ENCODE assay signal across 15 cellular contexts in the genomic region with DNA sequence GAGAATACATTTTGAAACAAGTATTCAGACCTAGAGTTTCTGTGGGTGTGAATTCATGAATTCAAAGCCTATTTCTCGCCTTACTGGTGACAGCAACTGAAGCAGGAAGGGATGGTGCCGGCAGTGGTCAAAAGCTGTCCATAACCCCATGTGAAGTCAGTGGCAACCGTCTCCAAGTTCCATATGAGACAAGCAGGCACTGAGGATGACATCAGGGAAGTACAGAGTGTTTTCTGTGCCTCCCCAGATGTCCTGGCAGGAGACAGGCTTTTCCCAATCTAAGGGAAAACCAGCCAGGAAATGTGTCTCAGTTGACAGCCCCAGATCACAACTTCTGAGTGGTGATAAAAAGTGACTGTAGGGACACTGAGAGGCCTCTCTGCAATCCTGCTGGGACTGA.
DNase-seq lines count a peak whose midpoint lies in the region; ATAC-seq and TF ChIP-seq lines count a peak whose summit lies in the region.
"Had no signal": no experiment of that assay in that cellular context is flagged by ENCODE, and none has a peak within 500 bp of the region (broad histone marks: within the 10 kb centered on the region; RNA-seq: fewer than 3 reads in every experiment).

No MANE protein-coding gene starts in this region.

- H3K4me3 Mint-ChIP-seq in activated T-cell treated with anti-CD3 and anti-CD28 coated beads, Interleukin-2, amount 50 U/mL, for 72 hours: peak overlapping the region in 1 of 2 donors; percentile 33
- H3K4me3 Mint-ChIP-seq in activated T-helper 1 cell treated with anti-CD3 and anti-CD28 coated beads, Interleukin-12 subunit alpha, Interleukin-12 subunit beta, Interleukin-2, Interleukin-4 antibody, amounts not matched to agents 30 ng/mL and 10 ng/mL and 1 ng/mL, durations not matched to agents 14 hours and 24 hours and 36 hours: no peak overlapping the region
- H3K4me3 Mint-ChIP-seq: neural crest cell, WTC11 had no signal

- H3K27me3 ChIP-seq in left ventricle myocardium inferior (ENCODE audit: low read depth): no peaks in the 10 kb centered on the region
- H3K27me3 ChIP-seq: thyroid gland had no signal

- H3K36me3 Mint-ChIP-seq in activated T-cell treated with anti-CD3 and anti-CD28 coated beads, Interleukin-2, amount 50 U/mL, for 72 hours (ENCODE audit: insufficient read depth in 2 of 2): peaks cover 10 to 12% of the 10 kb centered on the region in 2 donors
- peaks cover 62% of the 10 kb centered on the region for H3K36me3 Mint-ChIP-seq in activated T-helper 1 cell treated with anti-CD3 and anti-CD28 coated beads, Interleukin-12 subunit alpha, Interleukin-12 subunit beta, Interleukin-2, Interleukin-4 antibody, amounts not matched to agents 30 ng/mL and 10 ng/mL and 1 ng/mL, durations not matched to agents 14 hours and 24 hours and 36 hours (ENCODE audit: low read depth)
- H3K36me3 Mint-ChIP-seq: WTC11 had no signal

- H3K27me3 Mint-ChIP-seq in activated T-cell treated with anti-CD3 and anti-CD28 coated beads, Interleukin-2, amount 50 U/mL, for 72 hours (ENCODE audit: low read depth): no peaks in the 10 kb centered on the region
- no peaks in the 10 kb centered on the region for H3K27me3 Mint-ChIP-seq in activated T-helper 1 cell treated with anti-CD3 and anti-CD28 coated beads, Interleukin-12 subunit alpha, Interleukin-12 subunit beta, Interleukin-2, Interleukin-4 antibody, amounts not matched to agents 30 ng/mL and 10 ng/mL and 1 ng/mL, durations not matched to agents 14 hours and 24 hours and 36 hours (ENCODE audit: insufficient read depth)

- ATAC-seq in activated T-cell treated with anti-CD3 and anti-CD28 coated beads, Interleukin-2, amount 50 U/mL, for 72 hours (replicated peaks in 1 of 2): peak; percentile 38 to 61
- ATAC-seq: left lobe of liver, WTC11 had no signal

- H3K9me3 Mint-ChIP-seq in activated T-cell treated with anti-CD3 and anti-CD28 coated beads, Interleukin-2, amount 50 U/mL, for 72 hours: no peaks in the 10 kb centered on the region
- peaks cover 3% of the 10 kb centered on the region for H3K9me3 Mint-ChIP-seq in activated T-helper 1 cell treated with anti-CD3 and anti-CD28 coated beads, Interleukin-12 subunit alpha, Interleukin-12 subunit beta, Interleukin-2, Interleukin-4 antibody, amounts not matched to agents 30 ng/mL and 10 ng/mL and 1 ng/mL, durations not matched to agents 14 hours and 24 hours and 36 hours
- H3K9me3 Mint-ChIP-seq: neural crest cell, WTC11 had no signal

- intact Hi-C loops in activated T-helper 1 cell treated with anti-CD3 and anti-CD28 coated beads, Interleukin-12 subunit alpha, Interleukin-12 subunit beta, Interleukin-2, Interleukin-4 antibody, amounts not matched to agents 30 ng/mL and 10 ng/mL and 1 ng/mL, durations not matched to agents 14 hours and 24 hours and 36 hours (cut with micrococcal nuclease): no loop called here
- intact Hi-C loops in left ventricle myocardium inferior (cut with micrococcal nuclease): no loop called here

- DNase-seq in activated T-cell treated with anti-CD3 and anti-CD28 coated beads, Interleukin-2, amount 50 U/mL, for 72 hours: no peak
- DNase-seq in activated T-cell treated with anti-CD3 and anti-CD28 coated beads, Interleukin-2, amount 50 U/mL, for 48 hours: no peak
- DNase-seq in activated T-helper 1 cell treated with anti-CD3 and anti-CD28 coated beads, Interleukin-12 subunit alpha, Interleukin-12 subunit beta, Interleukin-2, Interleukin-4 antibody, amounts not matched to agents 30 ng/mL and 10 ng/mL and 1 ng/mL, durations not matched to agents 14 hours and 24 hours and 36 hours (ENCODE audit: low spot score): no peak
- DNase-seq in left ventricle myocardium inferior (no peak), substantia nigra (lab: John Stamatoyannopoulos, UW) (peak in 12 of 49 donors; percentile 19 to 63 (median 35)), amniotic stem cell (lab: John Stamatoyannopoulos, UW) (no peak), glomerular visceral epithelial cell (ENCODE audit: extremely low spot score) (no peak), NCI-H1092 (lab: John Stamatoyannopoulos, UW) (no peak)
- DNase-seq: central memory CD4-positive, alpha-beta T cell; IMR-90; NCI-H345; thyroid gland had no signal

- H3K4me3 ChIP-seq in left ventricle myocardium inferior: no peak overlapping the region
- H3K4me3 ChIP-seq: thyroid gland had no signal

- no peak for TF ChIP-seq CTCF in left ventricle myocardium inferior (IDR thresholded peaks at IDR 0.05; ENCODE audit: borderline replicate concordance)

- H3K36me3 ChIP-seq in left ventricle myocardium inferior: no peaks in the 10 kb centered on the region
- H3K36me3 ChIP-seq: thyroid gland had no signal

- peaks cover 93% of the 10 kb centered on the region for H3K4me1 Mint-ChIP-seq in activated T-cell treated with anti-CD3 and anti-CD28 coated beads, Interleukin-2, amount 50 U/mL, for 72 hours (ENCODE audit: low read depth)
- peaks cover 84% of the 10 kb centered on the region for H3K4me1 Mint-ChIP-seq in activated T-helper 1 cell treated with anti-CD3 and anti-CD28 coated beads, Interleukin-12 subunit alpha, Interleukin-12 subunit beta, Interleukin-2, Interleukin-4 antibody, amounts not matched to agents 30 ng/mL and 10 ng/mL and 1 ng/mL, durations not matched to agents 14 hours and 24 hours and 36 hours (ENCODE audit: low read depth)
- H3K4me1 Mint-ChIP-seq: neural crest cell had no signal

- H3K27ac Mint-ChIP-seq in activated T-cell treated with anti-CD3 and anti-CD28 coated beads, Interleukin-2, amount 50 U/mL, for 72 hours: peak overlapping the region; percentile 14
- peak overlapping the region; percentile 14 for H3K27ac Mint-ChIP-seq in activated T-helper 1 cell treated with anti-CD3 and anti-CD28 coated beads, Interleukin-12 subunit alpha, Interleukin-12 subunit beta, Interleukin-2, Interleukin-4 antibody, amounts not matched to agents 30 ng/mL and 10 ng/mL and 1 ng/mL, durations not matched to agents 14 hours and 24 hours and 36 hours
- H3K27ac Mint-ChIP-seq: WTC11 had no signal

- H3K9me3 ChIP-seq in left ventricle myocardium inferior (replicated peaks): no peaks in the 10 kb centered on the region
- H3K9me3 ChIP-seq: thyroid gland had no signal

- H3K27ac ChIP-seq in left ventricle myocardium inferior (replicated peaks) (peak overlapping the region; percentile 17), substantia nigra (ENCODE audit: low read depth, low read length, poor library complexity, severe bottlenecking) (peak overlapping the region; percentile 56)
- H3K27ac ChIP-seq: thyroid gland had no signal

- peaks cover 47% of the 10 kb centered on the region for H3K4me1 ChIP-seq in left ventricle myocardium inferior
